8 cellular contexts compared by ENCODE assay signal in the genomic region with DNA sequence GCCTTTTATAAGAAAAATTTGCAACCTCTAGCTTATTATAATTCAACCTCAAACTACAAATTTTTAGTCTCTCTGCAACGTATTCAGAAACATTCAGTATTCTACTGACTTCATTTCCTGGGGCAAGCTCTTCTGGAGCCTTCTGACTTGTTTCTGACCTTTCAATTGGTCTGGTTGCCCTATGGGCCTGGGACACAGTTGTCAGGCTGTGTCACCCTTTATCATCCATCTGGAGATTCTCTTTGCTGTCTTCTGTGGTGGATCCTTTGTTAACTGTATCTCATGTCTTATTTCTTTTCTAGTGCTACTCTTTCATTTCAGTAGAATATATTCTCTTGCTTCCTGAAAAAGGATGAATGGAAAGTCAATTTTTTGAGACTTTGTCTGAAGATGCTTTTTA.
"Had no signal": no experiment of that assay in that cellular context is flagged by ENCODE, and none has a peak within 500 bp of the region (broad histone marks: within the 10 kb centered on the region; RNA-seq: fewer than 3 reads in every experiment).

No MANE protein-coding gene starts in this region.

- DNase-seq: H9, HCEC 1CT, HFFc6, KBM-7 had no signal

- H3K27ac Mint-ChIP-seq: GM23338, H9, HFFc6 had no signal

- H3K4me2 ChIP-seq: GM23338, KMS-11 had no signal

- H3K9me3 Mint-ChIP-seq: GM23338, H9, HFFc6 had no signal

- H2AFZ ChIP-seq: GM23338 had no signal

- H3K4me3 Mint-ChIP-seq: GM23338, H9, HFFc6 had no signal

- ATAC-seq: GM23338, HepG2 had no signal

- H3K4me3 ChIP-seq: GM23338 had no signal

- H3K4me1 Mint-ChIP-seq: GM23338 had no signal

- H3K9ac ChIP-seq: KMS-11 had no signal

- H3K27ac ChIP-seq: HL-60, KMS-11 had no signal
